ENCODE assay signal across 15 cellular contexts in the genomic region with DNA sequence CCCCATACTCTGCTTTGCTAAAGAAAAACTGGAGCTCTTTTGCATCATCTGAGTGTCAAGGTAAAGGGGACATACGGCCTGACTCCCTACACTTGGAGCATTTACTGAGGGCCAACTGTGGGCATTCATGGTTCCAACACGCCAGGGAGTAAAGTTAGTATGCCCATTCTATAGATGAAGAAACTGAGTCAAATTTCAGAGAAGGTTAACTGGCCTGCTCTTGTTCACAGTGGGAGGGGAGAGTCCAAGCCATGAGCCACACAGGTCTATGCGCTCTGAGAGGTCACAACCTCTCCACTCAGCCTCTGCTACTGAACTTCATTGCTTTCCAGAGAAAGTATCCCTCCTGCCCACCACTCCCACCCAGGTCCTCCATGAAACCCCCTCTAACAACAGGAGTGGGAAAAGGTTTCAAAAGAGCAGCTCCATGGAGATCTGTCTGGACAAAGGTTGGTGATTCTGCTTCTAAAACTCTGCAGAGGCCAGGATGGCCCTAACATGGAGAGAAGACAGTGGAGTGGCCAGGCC. TPM values are rescaled to one million over a fixed set of nuclear protein-coding genes. Genes with fewer than 3 reads are reported as not detected.
"Had no signal": no experiment of that assay in that cellular context is flagged by ENCODE, and none has a peak within 500 bp of the region (broad histone marks: within the 10 kb centered on the region; RNA-seq: fewer than 3 reads in every experiment).

No MANE protein-coding gene starts in this region.

- H3K36me3 ChIP-seq: tibial artery had no signal

- H3K27ac ChIP-seq: foreskin keratinocyte, tibial artery had no signal

- ATAC-seq: activated CD4-positive, CD25-positive, alpha-beta regulatory T cell treated with anti-CD3 and anti-CD28 coated beads, Interleukin-2, amount 50 U/mL, for 24 hours; activated CD8-positive, alpha-beta T cell treated with anti-CD3 and anti-CD28 coated beads, Interleukin-2, amount 10 ng/mL, durations not matched to agents 7 days and 5 days; foreskin keratinocyte; stimulated activated effector memory CD8-positive, alpha-beta T cell treated with anti-CD3 and anti-CD28 coated beads, Interleukin-12 subunit alpha, Interleukin-12 subunit beta, amount 100 ng/mL, for 72 hours; stimulated activated naive CD8-positive, alpha-beta T cell treated with anti-CD3 and anti-CD28 coated beads, Interleukin-15, amount 100 ng/mL, for 72 hours had no signal

- H3K9me3 ChIP-seq: tibial artery had no signal

- H3K4me1 ChIP-seq: foreskin keratinocyte, tibial artery had no signal

- H3K4me3 ChIP-seq: tibial artery had no signal

- DNase-seq: activated CD4-positive, alpha-beta T cell treated with anti-CD3 and anti-CD28 coated beads, Interleukin-2, amount 10 ng/mL, durations not matched to agents 7 days and 5 days; activated CD8-positive, alpha-beta T cell treated with anti-CD3 and anti-CD28 coated beads, Interleukin-2, amount 10 ng/mL, durations not matched to agents 7 days and 5 days; activated gamma-delta T cell treated with Interleukin-2 at 50 U/mL for 16 hours; anterior cingulate cortex; effector CD4-positive, alpha-beta T cell; foreskin keratinocyte; hypothalamus; mesendoderm; naive B cell; occipital lobe; stimulated activated CD4-positive, alpha-beta T cell treated with anti-CD3 and anti-CD28 coated beads, Interleukin-2, amount 100 ng/mL, for 24 hours; stimulated activated naive CD8-positive, alpha-beta T cell treated with anti-CD3 and anti-CD28 coated beads, Interleukin-15, amount 100 ng/mL, for 72 hours had no signal

RNA-seq across cellular contexts. Expression of gene KCNN3, which starts 6.8 kb away (rescaled TPM):
- total RNA-seq: activated CD8-positive, alpha-beta T cell treated with anti-CD3 and anti-CD28 coated beads, Interleukin-2, amount 10 ng/mL, durations not matched to agents 7 days and 5 days had no signal
